ENCODE assay signal across 8 cellular contexts in genomic region chr9:129584136-129584535, GRCh38. TPM values are rescaled to one million over a fixed set of nuclear protein-coding genes. Genes with fewer than 3 reads are reported as not detected.
DNase-seq lines count a peak whose midpoint lies in the region; ATAC-seq and TF ChIP-seq lines count a peak whose summit lies in the region.

No MANE protein-coding gene starts in this region.

- H3K27ac ChIP-seq in Karpas-422 (ENCODE audit: low read length), result no peak overlapping the region
- no peak overlapping the region for H3K27ac ChIP-seq in body of pancreas
- peak overlapping the region; percentile 3 for H3K27ac ChIP-seq in iPS-18a (ENCODE audit: low read length)

- WGBS in body of pancreas, 2 donors, result 83 to 100% methylated on average over 1 of the region's 1 CpG

- H3K4me3 ChIP-seq in Karpas-422 (ENCODE audit: low read length), result no peak overlapping the region
- H3K4me3 ChIP-seq in body of pancreas, result no peak overlapping the region
- H3K4me3 ChIP-seq in iPS-18a (ENCODE audit: low read length), result no peak overlapping the region

- peak; percentile 23 for DNase-seq in activated CD4-positive, CD25-positive, alpha-beta regulatory T cell treated with anti-CD3 and anti-CD28 coated beads, Interleukin-2, amount 50 U/mL, for 16 hours (ENCODE audit: low read depth, low spot score)
- no peak for DNase-seq in activated CD4-positive, CD25-positive, alpha-beta regulatory T cell treated with anti-CD3 and anti-CD28 coated beads, Interleukin-2, amount 50 U/mL, for 72 hours
- DNase-seq in Karpas-422 (peak; percentile 90), body of pancreas (peak; percentile 65 to 84 (median 72))
- peak; percentile 46 for DNase-seq in stimulated activated CD4-positive, alpha-beta T cell treated with anti-CD3 and anti-CD28 coated beads, Interleukin-2, amount 100 ng/mL, for 4 hours (ENCODE audit: low read depth)

- H3K4me3 Mint-ChIP-seq in T-helper 1 cell treated with Interleukin-12 subunit alpha and Interleukin-12 subunit beta and Interleukin-4 antibody, amounts not matched to agents 30 μg/mL and 1 μg/mL, for 36 hours, result peak overlapping the region; percentile 32

- ATAC-seq in body of pancreas (peak; percentile 75), HG03139 (IDR thresholded peaks at IDR 0.05; ENCODE audit: unreplicated experiment) (no peak)

- no peak for TF ChIP-seq CTCF in body of pancreas (IDR thresholded peaks at IDR 0.05)

- H3K4me1 Mint-ChIP-seq in T-helper 1 cell treated with Interleukin-12 subunit alpha and Interleukin-12 subunit beta and Interleukin-4 antibody, amounts not matched to agents 30 μg/mL and 1 μg/mL, for 36 hours (ENCODE audit: low read depth), result peaks cover 77% of the 10 kb centered on the region

- H3K27me3 Mint-ChIP-seq in T-helper 1 cell treated with Interleukin-12 subunit alpha and Interleukin-12 subunit beta and Interleukin-4 antibody, amounts not matched to agents 30 μg/mL and 1 μg/mL, for 36 hours (ENCODE audit: low read depth), result no peaks in the 10 kb centered on the region

- no peaks in the 10 kb centered on the region for H3K79me2 ChIP-seq in Karpas-422 (ENCODE audit: low read length)

- intact Hi-C loops in body of pancreas (cut with DNase I), result no loop called here

- peak overlapping the region; percentile 91 for H3K27ac Mint-ChIP-seq in T-helper 1 cell treated with Interleukin-12 subunit alpha and Interleukin-12 subunit beta and Interleukin-4 antibody, amounts not matched to agents 30 μg/mL and 1 μg/mL, for 36 hours

- peak overlapping the region; percentile 99 for H2AFZ ChIP-seq in Karpas-422 (ENCODE audit: low read length)

- H3K36me3 ChIP-seq in Karpas-422 (ENCODE audit: insufficient read depth, low read length) (no peaks in the 10 kb centered on the region), body of pancreas (replicated peaks in 1 of 2; ENCODE audit: insufficient read depth in 1 of 2, low read depth in 2 of 2) (no peaks in the 10 kb centered on the region), iPS-18a (ENCODE audit: control insufficient read depth, low read depth, low read length) (no peaks in the 10 kb centered on the region)

- H3K36me3 Mint-ChIP-seq in T-helper 1 cell treated with Interleukin-12 subunit alpha and Interleukin-12 subunit beta and Interleukin-4 antibody, amounts not matched to agents 30 μg/mL and 1 μg/mL, for 36 hours (ENCODE audit: low read depth), result peaks cover 28% of the 10 kb centered on the region

- H3K27me3 ChIP-seq in Karpas-422 (ENCODE audit: low read length) (no peaks in the 10 kb centered on the region), body of pancreas (no peaks in the 10 kb centered on the region), iPS-18a (ENCODE audit: control insufficient read depth, insufficient read depth, low read length) (no peaks in the 10 kb centered on the region)

- TF ChIP-seq POLR2A in body of pancreas (IDR thresholded peaks at IDR 0.05), result no peak

- H3K9me2 ChIP-seq in Karpas-422 (replicated peaks; ENCODE audit: insufficient read depth, low read length), result no peaks in the 10 kb centered on the region

- H3K9me3 Mint-ChIP-seq in T-helper 1 cell treated with Interleukin-12 subunit alpha and Interleukin-12 subunit beta and Interleukin-4 antibody, amounts not matched to agents 30 μg/mL and 1 μg/mL, for 36 hours, result peaks cover 8% of the 10 kb centered on the region

- no peaks in the 10 kb centered on the region for H4K20me1 ChIP-seq in Karpas-422 (ENCODE audit: insufficient read depth, low read depth, low read length)

- H3K9me3 ChIP-seq in Karpas-422 (ENCODE audit: low read length) (no peaks in the 10 kb centered on the region; the same call in 1 of the 2 replicates), body of pancreas (no peaks in the 10 kb centered on the region), iPS-18a (ENCODE audit: control insufficient read depth, low read depth, low read length) (no peaks in the 10 kb centered on the region)

- H3K9ac ChIP-seq in Karpas-422 (ENCODE audit: low read length), result no peak overlapping the region
- H3K9ac ChIP-seq in iPS-18a (ENCODE audit: low read length), result no peak overlapping the region

- H3K4me1 ChIP-seq in Karpas-422 (ENCODE audit: low read length) (no peaks in the 10 kb centered on the region), body of pancreas (no peaks in the 10 kb centered on the region), iPS-18a (ENCODE audit: control insufficient read depth, low read depth, low read length) (peaks cover 3% of the 10 kb centered on the region)

- no peak overlapping the region for H3K4me2 ChIP-seq in Karpas-422 (ENCODE audit: low read depth, low read length, poor library complexity, severe bottlenecking)

RNA-seq across cellular contexts. Expression of gene C9orf50, which starts 36.8 kb away (rescaled TPM):
- total RNA-seq in Karpas-422 (2014; rRNA removed; shearing (Covaris generic); ENCODE audit: low replicate concordance), result not detected in 2 replicates
- not detected for total RNA-seq in body of pancreas

RNA-seq across cellular contexts. Expression of gene NTMT1, which starts 41.8 kb away (rescaled TPM):
- 22.4 and 31.1 TPM in 2 replicates for total RNA-seq in Karpas-422 (2014; rRNA removed; shearing (Covaris generic); ENCODE audit: low replicate concordance)
- total RNA-seq in body of pancreas, result 10 to 100 TPM; 11.2 to 14.5 TPM

RNA-seq across cellular contexts. Expression of gene ASB6, which starts 57.8 kb away (rescaled TPM):
- total RNA-seq in Karpas-422 (2014; rRNA removed; shearing (Covaris generic); ENCODE audit: low replicate concordance), result 10.6 and 16.3 TPM in 2 replicates
- 10 to 100 TPM; 12.7 to 14.5 TPM for total RNA-seq in body of pancreas
